ENCODE assay signal across 19 cellular contexts in genomic region chr10:35347088-35347487, GRCh38. TPM values are rescaled to one million over a fixed set of nuclear protein-coding genes. Genes with fewer than 3 reads are reported as not detected.
DNase-seq lines count a peak whose midpoint lies in the region; ATAC-seq and TF ChIP-seq lines count a peak whose summit lies in the region.
"Had no signal": no experiment of that assay in that cellular context is flagged by ENCODE, and none has a peak within 500 bp of the region (broad histone marks: within the 10 kb centered on the region; RNA-seq: fewer than 3 reads in every experiment).

No MANE protein-coding gene starts in this region.

- no peaks in the 10 kb centered on the region for H3K27me3 ChIP-seq in left ventricle myocardium inferior (ENCODE audit: low read depth)
- H3K27me3 ChIP-seq: right lobe of liver, upper lobe of left lung had no signal

- intact Hi-C loops in left ventricle myocardium inferior (cut with micrococcal nuclease): no loop called here

- H3K27ac ChIP-seq in left ventricle myocardium inferior (replicated peaks): peak overlapping the region; percentile 43
- H3K27ac ChIP-seq: RWPE1, upper lobe of left lung had no signal

- no peak overlapping the region for H3K4me3 ChIP-seq in AG10803 (ENCODE audit: low read length)
- H3K4me3 ChIP-seq in left ventricle myocardium inferior: no peak overlapping the region
- H3K4me3 ChIP-seq: right lobe of liver, upper lobe of left lung had no signal

- H3K4me1 ChIP-seq in left ventricle myocardium inferior: peaks cover 93% of the 10 kb centered on the region

- TF ChIP-seq CTCF in AG10803 (conservative IDR thresholded peaks at IDR 0.05; ENCODE audit: low read length): no peak
- no peak for TF ChIP-seq CTCF in left ventricle myocardium inferior (IDR thresholded peaks at IDR 0.05; ENCODE audit: borderline replicate concordance)

- no peaks in the 10 kb centered on the region for H3K36me3 ChIP-seq in left ventricle myocardium inferior
- H3K36me3 ChIP-seq: right lobe of liver, upper lobe of left lung had no signal

- no peaks in the 10 kb centered on the region for H3K9me3 ChIP-seq in T-helper 17 cell (ENCODE audit: control insufficient read depth, low read length, poor library complexity, severe bottlenecking)
- no peaks in the 10 kb centered on the region for H3K9me3 ChIP-seq in left ventricle myocardium inferior (replicated peaks)
- H3K9me3 ChIP-seq: right lobe of liver, upper lobe of left lung had no signal

- H3K4me1 Mint-ChIP-seq in T-helper 17 cell: peaks cover 53% of the 10 kb centered on the region

- ATAC-seq in T-helper 17 cell (no peak), HG03457 (IDR thresholded peaks at IDR 0.05; ENCODE audit: unreplicated experiment) (no peak), HG02938 (IDR thresholded peaks at IDR 0.05; ENCODE audit: unreplicated experiment) (no peak), HG03025 (IDR thresholded peaks at IDR 0.05; ENCODE audit: low FRiP score, unreplicated experiment) (no peak)

- peak overlapping the region; percentile 62 for H3K27ac Mint-ChIP-seq in T-helper 17 cell
- H3K27ac Mint-ChIP-seq: T-helper 1 cell treated with Interleukin-12 subunit alpha and Interleukin-12 subunit beta and Interleukin-4 antibody, amounts not matched to agents 30 μg/mL and 1 μg/mL, for 36 hours had no signal

- DNase-seq in AG10803 (ENCODE audit: low read depth) (peak; percentile 27), T-helper 17 cell (no peak), left ventricle myocardium inferior (no peak), occipital lobe (lab: John Stamatoyannopoulos, UW) (peak; percentile 32), NCI-H2171 (lab: John Stamatoyannopoulos, UW) (no peak)
- DNase-seq: activated CD4-positive, alpha-beta T cell treated with anti-CD3 and anti-CD28 coated beads for 1 hour; activated naive CD4-positive, alpha-beta T cell treated with anti-CD3 and anti-CD28 coated beads, Interleukin-2, amount 50 U/mL, for 16 hours; MM.1S; naive B cell; NCI-H2081 treated with DMSO at 0.1 percent for 48 hours; right lobe of liver; stimulated activated CD4-positive, alpha-beta T cell treated with anti-CD3 and anti-CD28 coated beads, Interleukin-4, amount 100 ng/mL, for 1 hour; upper lobe of left lung had no signal

- H3K27me3 Mint-ChIP-seq in T-helper 17 cell: no peaks in the 10 kb centered on the region
- H3K27me3 Mint-ChIP-seq: central memory CD8-positive, alpha-beta T cell; naive B cell had no signal

- H3K4me3 Mint-ChIP-seq in T-helper 17 cell: no peak overlapping the region
- H3K4me3 Mint-ChIP-seq: central memory CD8-positive, alpha-beta T cell; T-helper 1 cell treated with Interleukin-12 subunit alpha and Interleukin-12 subunit beta and Interleukin-4 antibody, amounts not matched to agents 30 μg/mL and 1 μg/mL, for 36 hours had no signal

- no peaks in the 10 kb centered on the region for H3K36me3 Mint-ChIP-seq in T-helper 17 cell (ENCODE audit: low read depth)
- H3K36me3 Mint-ChIP-seq: naive B cell had no signal

RNA-seq across cellular contexts. Expression of gene CCNY, which starts 10.8 kb away (rescaled TPM):
- total RNA-seq in T-helper 17 cell (10 to 100 TPM; 74.4 to 89.1 TPM), left ventricle myocardium inferior (81.1 TPM), occipital lobe (49.9 TPM)

Comparison
In these comparisons a context has a peak if more than half of its experiments do, and no peak if none do; other contexts are left out.
1. DNase-seq: peak in AG10803 (single experiment) and occipital lobe (single experiment); none in T-helper 17 cell (0 of 3), left ventricle myocardium inferior (single experiment) and NCI-H2171 (single experiment).